Comparison of ENCODE assay signal across 13 cellular contexts in genomic region chr1:247147781-247148180, GRCh38. TPM values are rescaled to one million over a fixed set of nuclear protein-coding genes. Genes with fewer than 3 reads are reported as not detected.
A peak's percentile ranks its signal among the peaks of the same experiment; 100 is the strongest.
DNase-seq lines count a peak whose midpoint lies in the region; ATAC-seq and TF ChIP-seq lines count a peak whose summit lies in the region.
"Had no signal": no experiment of that assay in that cellular context is flagged by ENCODE, and none has a peak within 500 bp of the region (broad histone marks: within the 10 kb centered on the region; RNA-seq: fewer than 3 reads in every experiment).

No MANE protein-coding gene starts in this region.

- POLR2A ChIA-PET in activated CD4-positive, alpha-beta T cell treated with anti-CD3 and anti-CD28 coated beads for 36 hours (lab: Charles Lee) = no interaction called here

- peak; percentile 33 for ATAC-seq in activated CD4-positive, alpha-beta T cell treated with anti-CD3 and anti-CD28 coated beads for 36 hours
- ATAC-seq in GM18907 (IDR thresholded peaks at IDR 0.05; ENCODE audit: unreplicated experiment) (no peak), left ventricle myocardium superior (no peak)
- ATAC-seq: HCT116 had no signal

- H3K9me3 ChIP-seq in adipocyte (ENCODE audit: control insufficient read depth, low read length) (peaks cover 80% of the 10 kb centered on the region), endodermal cell (ENCODE audit: control insufficient read depth, low read length) (peaks cover 99% of the 10 kb centered on the region)

- H3K4me3 ChIP-seq in adipocyte (ENCODE audit: low read length) (peak overlapping the region; percentile 34), endodermal cell (ENCODE audit: low read length) (peak overlapping the region; percentile 66)
- H3K4me3 ChIP-seq: GM23248 had no signal

- H3K9ac ChIP-seq in adipocyte (ENCODE audit: low read length) (no peak overlapping the region), endodermal cell (ENCODE audit: extremely low read depth, low read length, poor library complexity, severe bottlenecking) (no peak overlapping the region)
- H3K9ac ChIP-seq: GM23248 had no signal

- H3K27me3 Mint-ChIP-seq in activated CD4-positive, alpha-beta T cell treated with anti-CD3 and anti-CD28 coated beads for 36 hours = no peaks in the 10 kb centered on the region
- no peaks in the 10 kb centered on the region for H3K27me3 Mint-ChIP-seq in endodermal cell (ENCODE audit: insufficient read depth)
- H3K27me3 Mint-ChIP-seq: CD4-positive, CD25-positive, alpha-beta regulatory T cell had no signal

- intact Hi-C loops in activated CD4-positive, alpha-beta T cell treated with anti-CD3 and anti-CD28 coated beads for 36 hours (cut with DNase I, micrococcal nuclease) = loop anchor here in 1 of 2 experiments (5.0 kb wide), 1 partner anchor 160 kb away; no protein-coding TSS in a partner anchor
- intact Hi-C loops in left ventricle myocardium superior (cut with micrococcal nuclease) = no loop called here

- H3K4me1 ChIP-seq in adipocyte (ENCODE audit: control insufficient read depth, insufficient read depth, low read length) = no peaks in the 10 kb centered on the region
- H3K4me1 ChIP-seq in endodermal cell (ENCODE audit: control insufficient read depth, insufficient read depth, low read length) = no peaks in the 10 kb centered on the region

- no peak overlapping the region for H3K27ac ChIP-seq in endodermal cell (ENCODE audit: low read depth, low read length)
- H3K27ac ChIP-seq: 22Rv1, GM23248 had no signal

- no peak for DNase-seq in activated CD4-positive, alpha-beta T cell treated with anti-CD3 and anti-CD28 coated beads for 36 hours
- no peak for DNase-seq in activated CD4-positive, alpha-beta T cell treated with anti-CD3 and anti-CD28 coated beads, Interleukin-2, amount 50 U/mL, for 4 hours
- no peak for DNase-seq in adipocyte (ENCODE audit: low read depth)
- no peak for DNase-seq in endodermal cell
- DNase-seq in GM19238 (ENCODE audit: insufficient read length, low spot score) = no peak
- no peak for DNase-seq in left ventricle myocardium superior
- DNase-seq: CD4-positive, CD25-positive, alpha-beta regulatory T cell; DMS53; GF-D8; GM23248 had no signal

- no peak overlapping the region for H3K4me3 Mint-ChIP-seq in activated CD4-positive, alpha-beta T cell treated with anti-CD3 and anti-CD28 coated beads for 36 hours
- H3K4me3 Mint-ChIP-seq in endodermal cell = no peak overlapping the region
- H3K4me3 Mint-ChIP-seq: CD4-positive, CD25-positive, alpha-beta regulatory T cell had no signal

- WGBS in endodermal cell (ENCODE audit: insufficient coverage in 1 of 2, insufficient read length in 1 of 2), 2 experiments = 95 to 100% methylated on average over 1 to 2 of the region's 2 CpGs

- no peaks in the 10 kb centered on the region for H3K4me1 Mint-ChIP-seq in activated CD4-positive, alpha-beta T cell treated with anti-CD3 and anti-CD28 coated beads for 36 hours
- no peaks in the 10 kb centered on the region for H3K4me1 Mint-ChIP-seq in endodermal cell

- no peaks in the 10 kb centered on the region for H3K27me3 ChIP-seq in adipocyte (replicated peaks; ENCODE audit: control insufficient read depth, insufficient read depth, low read length)
- H3K27me3 ChIP-seq in endodermal cell (ENCODE audit: control insufficient read depth, insufficient read depth, low read length, poor library complexity, severe bottlenecking) = no peaks in the 10 kb centered on the region

- peaks cover 30% of the 10 kb centered on the region for H3K36me3 ChIP-seq in adipocyte (ENCODE audit: control insufficient read depth, insufficient read depth, low read length, severe bottlenecking)
- H3K36me3 ChIP-seq in endodermal cell (ENCODE audit: control insufficient read depth, insufficient read depth, low read length) = peaks cover 91% of the 10 kb centered on the region

- no peak overlapping the region for H3K27ac Mint-ChIP-seq in activated CD4-positive, alpha-beta T cell treated with anti-CD3 and anti-CD28 coated beads for 36 hours
- no peak overlapping the region for H3K27ac Mint-ChIP-seq in endodermal cell
- H3K27ac Mint-ChIP-seq: CD4-positive, CD25-positive, alpha-beta regulatory T cell had no signal

- no peak for TF ChIP-seq CTCF in endodermal cell (conservative IDR thresholded peaks at IDR 0.05)

- peaks cover 46% of the 10 kb centered on the region for H3K9me3 Mint-ChIP-seq in activated CD4-positive, alpha-beta T cell treated with anti-CD3 and anti-CD28 coated beads for 36 hours (ENCODE audit: low read depth)
- H3K9me3 Mint-ChIP-seq in endodermal cell = peaks cover 85% of the 10 kb centered on the region

- CTCF ChIA-PET in activated CD4-positive, alpha-beta T cell treated with anti-CD3 and anti-CD28 coated beads for 36 hours (lab: Charles Lee) = interaction anchor here (0.8 kb wide), 1 partner anchor 56 kb away, joined by 3 read pairs; no protein-coding TSS in a partner anchor

- H3K36me3 Mint-ChIP-seq in activated CD4-positive, alpha-beta T cell treated with anti-CD3 and anti-CD28 coated beads for 36 hours (ENCODE audit: low read depth) = peaks cover 69% of the 10 kb centered on the region
- peaks cover 90% of the 10 kb centered on the region for H3K36me3 Mint-ChIP-seq in endodermal cell (ENCODE audit: low read depth)

RNA-seq across cellular contexts. Expression of gene ZNF124, which starts 24.0 kb away (rescaled TPM):
- 10 to 100 TPM; 13.1 to 17.1 TPM for total RNA-seq in activated CD4-positive, alpha-beta T cell treated with anti-CD3 and anti-CD28 coated beads for 36 hours
- total RNA-seq in endodermal cell = 100 to 1,000 TPM in 1 of 2 donors, 10 to 100 TPM in 1; 93.3 to 101 TPM
- 23.5 TPM for polyA plus RNA-seq in endodermal cell (2013, experiment 1 of 2)
- 28.3 TPM for polyA plus RNA-seq in endodermal cell (2013, experiment 2 of 2)
- total RNA-seq in left ventricle myocardium superior = 7.3 TPM

RNA-seq across cellular contexts. Expression of gene ZNF669, which starts 43.6 kb away (rescaled TPM):
- total RNA-seq in activated CD4-positive, alpha-beta T cell treated with anti-CD3 and anti-CD28 coated beads for 36 hours = 1 to 10 TPM; 6.9 to 8.8 TPM
- 10 to 100 TPM; 14.3 to 20.6 TPM for total RNA-seq in endodermal cell
- polyA plus RNA-seq in endodermal cell (2013, experiment 1 of 2) = 14.8 TPM
- polyA plus RNA-seq in endodermal cell (2013, experiment 2 of 2) = 13.7 TPM
- total RNA-seq in left ventricle myocardium superior = 3.7 TPM

Comparison
In these comparisons a context has a peak if more than half of its experiments do, and no peak if none do; other contexts are left out.
1. RNA of gene ZNF124, which starts 24.0 kb away (total RNA-seq): 93.3 to 101 TPM in endodermal cell; 13.1 to 17.1 TPM in activated CD4-positive, alpha-beta T cell treated with anti-CD3 and anti-CD28 coated beads for 36 hours and 7.3 TPM in left ventricle myocardium superior (single experiment); every median in the first group is over 4 times any median in the second.